8 cellular contexts compared by ENCODE assay signal in genomic region chr10:22228943-22229755, GRCh38. TPM values are rescaled to one million over a fixed set of nuclear protein-coding genes. Genes with fewer than 3 reads are reported as not detected.
A peak's percentile ranks its signal among the peaks of the same experiment; 100 is the strongest.
DNase-seq lines count a peak whose midpoint lies in the region; ATAC-seq and TF ChIP-seq lines count a peak whose summit lies in the region.

No MANE protein-coding gene starts in this region.

- no peaks in the 10 kb centered on the region for H3K9me3 ChIP-seq in smooth muscle cell (replicated peaks; ENCODE audit: low read depth)

- under 1% methylated on average over 64 of the region's 65 CpGs for WGBS in smooth muscle cell (ENCODE audit: low lambda C conversion rate)

- H3K27ac ChIP-seq in smooth muscle cell (ENCODE audit: low read depth): peak overlapping the region; percentile 46

- H3K4me3 ChIP-seq in WI38 (ENCODE audit: low read depth, low read length) (peak overlapping the region; percentile 74), cardiac fibroblast (replicated peaks in 1 of 2; ENCODE audit: low read depth in 2 of 2, low read length in 2 of 2) (peak overlapping the region; percentile 64 to 67), smooth muscle cell (peak overlapping the region; percentile 87)

- no peaks in the 10 kb centered on the region for H3K4me1 ChIP-seq in smooth muscle cell (ENCODE audit: low read depth)

- peak overlapping the region; percentile 63 for H3K9ac ChIP-seq in smooth muscle cell (ENCODE audit: low read depth)

- ATAC-seq in GM18858 (IDR thresholded peaks at IDR 0.05; ENCODE audit: unreplicated experiment): peak; percentile 53
- ATAC-seq in HG03066 (IDR thresholded peaks at IDR 0.05; ENCODE audit: low read depth, unreplicated experiment): peak; percentile 69

- no peaks in the 10 kb centered on the region for H3K27me3 ChIP-seq in smooth muscle cell (ENCODE audit: low read depth)

- peaks cover 5% of the 10 kb centered on the region for H3F3A ChIP-seq in smooth muscle cell (ENCODE audit: low read depth)

- DNase-seq in 8988T: peak; percentile 63
- peak; percentile 77 for DNase-seq in NCI-H2171 treated with DMSO at 0.1 percent for 48 hours (lab: John Stamatoyannopoulos, UW)
- peak; percentile 94 to 97 for DNase-seq in cardiac fibroblast (ENCODE audit: low read depth in 2 of 2)
- DNase-seq in inferior parietal cortex (ENCODE audit: extremely low spot score): peak; percentile 95
- peak; percentile 72 for DNase-seq in smooth muscle cell (lab: John Stamatoyannopoulos, UW; ENCODE audit: unreplicated experiment)

- peak overlapping the region; percentile 95 for H2AFZ ChIP-seq in smooth muscle cell (ENCODE audit: low read depth)

- H4K20me1 ChIP-seq in smooth muscle cell (ENCODE audit: low read depth): no peaks in the 10 kb centered on the region

- H3K36me3 ChIP-seq in smooth muscle cell (ENCODE audit: low read depth): no peaks in the 10 kb centered on the region

- TF ChIP-seq CTCF in WI38 (IDR thresholded peaks at IDR 0.05; ENCODE audit: low read depth, low read length): no peak
- TF ChIP-seq CTCF in cardiac fibroblast (IDR thresholded peaks at IDR 0.05; ENCODE audit: low read depth, low read length): no peak
- no peak for TF ChIP-seq CTCF in smooth muscle cell (IDR thresholded peaks at IDR 0.05; ENCODE audit: borderline replicate concordance, insufficient read depth, poor library complexity, severe bottlenecking)

- peak overlapping the region; percentile 93 for H3K4me2 ChIP-seq in smooth muscle cell

- H3K79me2 ChIP-seq in smooth muscle cell (ENCODE audit: low read depth): no peaks in the 10 kb centered on the region

RNA-seq across cellular contexts. Expression of gene EBLN1, which starts 11.3 kb away (rescaled TPM):
- not detected in 2 replicates for total RNA-seq in smooth muscle cell
- not detected in 2 replicates for polyA plus RNA-seq in smooth muscle cell

Comparison
In these comparisons a context has a peak if more than half of its experiments do, and no peak if none do; other contexts are left out.
1. Peak in every context shown above with its lines: DNase-seq, ATAC-seq, H3K4me3 ChIP-seq and H3K27ac ChIP-seq.